In the genomic region with DNA sequence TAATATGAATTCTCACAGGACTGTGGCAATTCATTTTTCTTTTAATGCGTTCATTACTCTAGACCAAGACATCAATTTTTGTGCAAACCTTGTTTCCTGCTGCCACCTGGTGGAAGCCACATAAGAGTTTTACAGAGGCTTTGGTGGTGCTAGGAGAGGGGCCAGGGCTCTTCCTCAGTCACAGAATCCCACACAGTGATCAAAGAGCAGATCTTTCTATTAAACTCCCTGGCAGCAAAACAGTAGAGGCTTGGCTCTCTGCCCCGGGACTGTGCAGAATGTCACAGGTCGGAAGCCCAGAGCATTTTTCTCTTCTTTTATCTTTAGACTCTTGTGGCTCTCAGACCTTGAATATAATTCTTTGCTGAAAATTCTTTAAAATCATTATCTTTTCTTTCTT, we compare ENCODE assay signal across 8 cellular contexts.
A peak's percentile ranks its signal among the peaks of the same experiment; 100 is the strongest.
DNase-seq lines count a peak whose midpoint lies in the region; ATAC-seq, FAIRE-seq and TF ChIP-seq lines count a peak whose summit lies in the region.

No MANE protein-coding gene starts in this region.

- H3K27me3 ChIP-seq in mammary epithelial cell (ENCODE audit: insufficient read depth, low read length), result no peaks in the 10 kb centered on the region
- H3K27me3 ChIP-seq in CD8-positive, alpha-beta T cell (ENCODE audit: insufficient read depth, low read length), result no peaks in the 10 kb centered on the region

- FAIRE-seq in A549 (lab: Jason Lieb, UNC) (peak; percentile 76), urothelium cell line (lab: Jason Lieb, UNC) (no peak)

- H2AFZ ChIP-seq in mammary epithelial cell (ENCODE audit: low read depth, low read length), result no peak overlapping the region

- H3K27ac ChIP-seq in A549, result no peak overlapping the region
- H3K27ac ChIP-seq in mammary epithelial cell (ENCODE audit: insufficient read depth, low read depth, low read length), result no peak overlapping the region
- no peak overlapping the region for H3K27ac ChIP-seq in CD8-positive, alpha-beta T cell (ENCODE audit: low read depth, low read length)

- WGBS in A549 (ENCODE audit: missing lambda C conversion rate), result 7% methylated on average over 3 of the region's 3 CpGs
- WGBS in mammary epithelial cell (ENCODE audit: low coverage, missing lambda C conversion rate), result 7% methylated on average over 3 of the region's 3 CpGs

- H3K9me3 ChIP-seq in A549, result no peaks in the 10 kb centered on the region
- H3K9me3 ChIP-seq in mammary epithelial cell (replicated peaks; ENCODE audit: insufficient read depth, low read length), result no peaks in the 10 kb centered on the region
- H3K9me3 ChIP-seq in CD8-positive, alpha-beta T cell (ENCODE audit: low read length), result no peaks in the 10 kb centered on the region

- TF ChIP-seq POLR2A in A549 (IDR thresholded peaks at IDR 0.05; ENCODE audit: low read length), result no peak

- no peaks in the 10 kb centered on the region for H3K4me1 Mint-ChIP-seq in CD8-positive, alpha-beta T cell (ENCODE audit: low read depth)

- H3K36me3 Mint-ChIP-seq in CD8-positive, alpha-beta T cell, result no peaks in the 10 kb centered on the region

- in situ Hi-C loops in mammary epithelial cell (cut with MboI; ENCODE audit: low sequenced_read_pairs in 2 of 2), result no loop called here

- H3K4me2 ChIP-seq in A549, result no peak overlapping the region
- no peak overlapping the region for H3K4me2 ChIP-seq in mammary epithelial cell (ENCODE audit: insufficient read depth, low read depth, low read length)

- TF ChIP-seq EP300 in A549 (IDR thresholded peaks at IDR 0.05), result no peak

- peak; percentile 62 to 68 for TF ChIP-seq RAD21 in A549 (conservative IDR thresholded peaks at IDR 0.05 in 1 of 2, IDR thresholded peaks at IDR 0.05 in 1 of 2)

- peak in 1 of 2 experiments; percentile 76; a peak in 3 of 6 replicates for ATAC-seq in A549
- ATAC-seq in HG03565 (IDR thresholded peaks at IDR 0.05; ENCODE audit: unreplicated experiment), result peak; percentile 77
- ATAC-seq in left lobe of liver, result peak; percentile 78
- no peak for ATAC-seq in CD8-positive, alpha-beta T cell

- H3K4me3 Mint-ChIP-seq in CD8-positive, alpha-beta T cell, result no peak overlapping the region

- intact Hi-C loops in mammary epithelial cell (cut with micrococcal nuclease), result loop anchor here (1.0 kb wide), 2 partner anchors 537 to 652 kb away; no protein-coding TSS in a partner anchor
- intact Hi-C loops in CD8-positive, alpha-beta T cell (cut with DNase I, micrococcal nuclease), result no loop called here

- peaks cover 2% of the 10 kb centered on the region for H3K27me3 Mint-ChIP-seq in CD8-positive, alpha-beta T cell (ENCODE audit: low read depth)

- dilution Hi-C loops in mammary epithelial cell (cut with HindIII; ENCODE audit: low sequenced_read_pairs), result no loop called here

- no peak overlapping the region for H3K4me3 ChIP-seq in A549
- H3K4me3 ChIP-seq in mammary epithelial cell (replicated peaks in 1 of 3; ENCODE audit: insufficient read depth in 1 of 3, low read depth in 2 of 3, low read length in 3 of 3), result no peak overlapping the region
- H3K4me3 ChIP-seq in CD8-positive, alpha-beta T cell (ENCODE audit: low read depth, low read length), result no peak overlapping the region

- no peaks in the 10 kb centered on the region for H4K20me1 ChIP-seq in mammary epithelial cell (ENCODE audit: insufficient read depth, low read length)

- POLR2A ChIA-PET in A549 (lab: Yijun Ruan, JAX), result no interaction called here
- POLR2A ChIA-PET in CD8-positive, alpha-beta T cell (lab: Charles Lee), result no interaction called here

- H3K4me1 ChIP-seq in A549 (no peaks in the 10 kb centered on the region), mammary epithelial cell (ENCODE audit: insufficient read depth, low read length) (no peaks in the 10 kb centered on the region)
- no peaks in the 10 kb centered on the region for H3K4me1 ChIP-seq in CD8-positive, alpha-beta T cell (ENCODE audit: insufficient read depth, low read length)

- DNase-seq in A549 (ENCODE audit: low read depth in 1 of 2, low spot score in 1 of 2) (peak in 1 of 2 experiments; percentile 35), GM10266 (ENCODE audit: extremely low spot score) (peak; percentile 21), NCI-H774 (lab: John Stamatoyannopoulos, UW) (peak; percentile 4), mammary epithelial cell (peak; percentile 5), left lobe of liver (ENCODE audit: low spot score) (no peak), urothelium cell line (ENCODE audit: low spot score) (peak; percentile 4)
- no peak for DNase-seq in CD8-positive, alpha-beta T cell

- TF ChIP-seq CTCF in A549 (IDR thresholded peaks at IDR 0.05), result peak; percentile 49
- TF ChIP-seq CTCF in GM10266 (IDR thresholded peaks at IDR 0.05; ENCODE audit: control insufficient read depth, insufficient read depth, low read depth, missing control alignments), result peak; percentile 61
- TF ChIP-seq CTCF in mammary epithelial cell (conservative IDR thresholded peaks at IDR 0.05 in 1 of 2, IDR thresholded peaks at IDR 0.05 in 1 of 2; ENCODE audit: extremely low read depth in 1 of 2, insufficient read depth in 1 of 2, low read depth in 1 of 2, low read length in 2 of 2), result peak; percentile 16 to 64
- no peak for TF ChIP-seq CTCF in CD8-positive, alpha-beta T cell (IDR thresholded peaks at IDR 0.05)

- BruUV-seq in mammary epithelial cell (replicated peaks; lab: Mats Ljungman, UMichigan), result no TSS peak

- no peak overlapping the region for H3K9ac ChIP-seq in mammary epithelial cell (ENCODE audit: insufficient read depth, low read length)

- CTCF ChIA-PET in A549 (lab: Yijun Ruan, JAX) (no interaction called here), mammary epithelial cell (lab: Charles Lee; ENCODE audit: low non-redundant PET) (interaction anchor here (1.3 kb wide), 1 partner anchor 652 kb away, joined by 3 read pairs; no protein-coding TSS in a partner anchor)
- CTCF ChIA-PET in CD8-positive, alpha-beta T cell (lab: Charles Lee), result no interaction called here

- H3K79me2 ChIP-seq in mammary epithelial cell (ENCODE audit: insufficient read depth, low read length), result no peaks in the 10 kb centered on the region

- no peaks in the 10 kb centered on the region for H3K36me3 ChIP-seq in mammary epithelial cell (ENCODE audit: insufficient read depth, low read length)
- no peaks in the 10 kb centered on the region for H3K36me3 ChIP-seq in CD8-positive, alpha-beta T cell (ENCODE audit: insufficient read depth, low read length)

- H3K27ac Mint-ChIP-seq in CD8-positive, alpha-beta T cell, result no peak overlapping the region

- H3K9me3 Mint-ChIP-seq in CD8-positive, alpha-beta T cell, result no peaks in the 10 kb centered on the region

TF ChIP-seq in A549, 52 proteins besides CTCF, POLR2A, EP300 and RAD21:
- TF ChIP-seq FOXS1 (CRISPR knock-in tag; IDR thresholded peaks at IDR 0.05), result no peak
- TF ChIP-seq SMC3 (IDR thresholded peaks at IDR 0.05), result peak; percentile 56

Comparison
In these comparisons a context has a peak if more than half of its experiments do, and no peak if none do; other contexts are left out.
1. DNase-seq: peak in GM10266 (single experiment), NCI-H774 (single experiment), mammary epithelial cell (single experiment) and urothelium cell line (single experiment); none in left lobe of liver (single experiment) and CD8-positive, alpha-beta T cell (0 of 7).